In genomic region chr11:76120513-76121081, GRCh38 we compare ENCODE assay signal across 13 cellular contexts.
DNase-seq lines count a peak whose midpoint lies in the region; ATAC-seq and TF ChIP-seq lines count a peak whose summit lies in the region.
"Had no signal": no experiment of that assay in that cellular context is flagged by ENCODE, and none has a peak within 500 bp of the region (broad histone marks: within the 10 kb centered on the region; RNA-seq: fewer than 3 reads in every experiment).

No MANE protein-coding gene starts in this region.

- ATAC-seq in sciatic nerve (peak; percentile 56), HG03039 (IDR thresholded peaks at IDR 0.05; ENCODE audit: unreplicated experiment) (no peak), HG03108 (IDR thresholded peaks at IDR 0.05; ENCODE audit: unreplicated experiment) (no peak)

- WGBS in HUES64: 19% methylated on average over 5 of the region's 5 CpGs
- WGBS in prostate gland: 18% methylated on average over 5 of the region's 5 CpGs

- H3K9me3 ChIP-seq in HUES64 (ENCODE audit: insufficient read depth, low read depth, low read length) (no peaks in the 10 kb centered on the region), iPS-20b (ENCODE audit: insufficient read depth, low read depth, low read length) (no peaks in the 10 kb centered on the region), prostate gland (no peaks in the 10 kb centered on the region)

- H3K36me3 ChIP-seq in HUES64 (ENCODE audit: insufficient read depth, low read length) (no peaks in the 10 kb centered on the region), iPS-20b (ENCODE audit: insufficient read depth, low read depth, low read length) (no peaks in the 10 kb centered on the region), prostate gland (no peaks in the 10 kb centered on the region)
- H3K36me3 ChIP-seq: WERI-Rb-1 had no signal

- TF ChIP-seq CTCF in coronary artery (IDR thresholded peaks at IDR 0.05): no peak
- no peak for TF ChIP-seq CTCF in prostate gland (IDR thresholded peaks at IDR 0.05)

- no peak overlapping the region for H3K4me3 ChIP-seq in HUES64 (ENCODE audit: low read length)
- peak overlapping the region; percentile 25 for H3K4me3 ChIP-seq in coronary artery
- H3K4me3 ChIP-seq in iPS-20b (ENCODE audit: low read length): 0 out of 2 replicates have a peak overlapping the region, but pooled peaks have one; percentile 8
- H3K4me3 ChIP-seq in prostate gland: no peak overlapping the region

- H3K9ac ChIP-seq in HUES64 (ENCODE audit: low read depth, low read length) (peak overlapping the region; percentile 35; the same call in 1 of the 2 replicates), iPS-20b (ENCODE audit: low read depth, low read length) (no peak overlapping the region)

- intact Hi-C loops in sciatic nerve (cut with DNase I) (no loop called here), prostate gland (cut with DNase I) (no loop called here)

- H3K4me1 ChIP-seq in HUES64 (ENCODE audit: insufficient read depth, low read length) (peaks cover 33% of the 10 kb centered on the region), iPS-20b (ENCODE audit: insufficient read depth, low read length) (peaks cover 22% of the 10 kb centered on the region), prostate gland (replicated peaks) (no peaks in the 10 kb centered on the region)

- peak overlapping the region; percentile 70 for H3K27ac ChIP-seq in HUES64 (ENCODE audit: low read depth, low read length)
- peak overlapping the region in 1 of 2 donors; percentile 23 for H3K27ac ChIP-seq in coronary artery
- no peak overlapping the region for H3K27ac ChIP-seq in iPS-20b (ENCODE audit: low read length)
- H3K27ac ChIP-seq in prostate gland: peak overlapping the region in 1 of 2 donors; percentile 0
- H3K27ac ChIP-seq: WERI-Rb-1 had no signal

- no peaks in the 10 kb centered on the region for H3K27me3 ChIP-seq in HUES64 (ENCODE audit: insufficient read depth, low read length)
- no peaks in the 10 kb centered on the region for H3K27me3 ChIP-seq in iPS-20b (ENCODE audit: insufficient read depth, low read length)
- H3K27me3 ChIP-seq in prostate gland (replicated peaks; ENCODE audit: insufficient read depth): no peaks in the 10 kb centered on the region

- TF ChIP-seq POLR2A in prostate gland (IDR thresholded peaks at IDR 0.05): no peak

- no peak for DNase-seq in coronary artery (ENCODE audit: low spot score)
- DNase-seq in sciatic nerve (ENCODE audit: low spot score): no peak
- no peak for DNase-seq in prostate gland (ENCODE audit: low spot score)
- DNase-seq in stimulated activated naive CD4-positive, alpha-beta T cell (lab: John Stamatoyannopoulos, UW): no peak
- DNase-seq: caudate nucleus; SHP77 treated with DMSO at 0.1 percent for 48 hours; stimulated activated CD4-positive, alpha-beta T cell treated with anti-CD3 and anti-CD28 coated beads, Interleukin-4, amount 100 ng/mL, for 1 hour; substantia nigra; WERI-Rb-1 had no signal

Comparison
In these comparisons a context has a peak if more than half of its experiments do, and no peak if none do; other contexts are left out.
1. H3K4me3 ChIP-seq: peak in coronary artery (single experiment) and iPS-20b (single experiment); none in HUES64 (single experiment) and prostate gland (0 of 2).